In the genomic region with DNA sequence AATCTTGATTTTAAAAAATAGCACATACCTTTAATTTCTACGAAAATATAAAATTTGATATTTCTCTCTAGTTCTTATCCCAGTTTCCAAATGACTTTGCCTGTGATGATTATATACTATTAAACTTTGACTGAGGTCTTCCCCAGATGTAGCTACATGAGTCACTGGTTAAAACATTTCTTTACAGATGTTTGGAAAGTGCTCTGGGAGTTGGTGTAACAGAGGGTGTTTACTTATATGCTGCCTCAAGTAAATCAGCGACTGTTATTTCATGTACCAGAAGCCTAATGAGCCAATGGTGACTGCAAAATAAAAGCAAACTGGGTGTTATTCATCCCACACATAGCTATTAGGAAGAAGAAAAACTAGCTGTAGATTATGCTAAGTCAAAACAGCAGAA, we compare ENCODE assay signal across 20 cellular contexts.
A peak's percentile ranks its signal among the peaks of the same experiment; 100 is the strongest.
DNase-seq lines count a peak whose midpoint lies in the region; ATAC-seq, FAIRE-seq and TF ChIP-seq lines count a peak whose summit lies in the region.
"Had no signal": no experiment of that assay in that cellular context is flagged by ENCODE, and none has a peak within 500 bp of the region (broad histone marks: within the 10 kb centered on the region; RNA-seq: fewer than 3 reads in every experiment).

No MANE protein-coding gene starts in this region.

- H3K27ac Mint-ChIP-seq in GM23338: no peak overlapping the region
- H3K27ac Mint-ChIP-seq: CD14-positive monocyte; CD8-positive, alpha-beta T cell; IgD-negative memory B cell had no signal

- H3K9me3 Mint-ChIP-seq in GM23338: no peaks in the 10 kb centered on the region

- H3K36me3 Mint-ChIP-seq in GM23338 (ENCODE audit: low read depth): no peaks in the 10 kb centered on the region
- H3K36me3 Mint-ChIP-seq: CD14-positive monocyte; CD8-positive, alpha-beta T cell; IgD-negative memory B cell had no signal

- H4K20me1 ChIP-seq in GM23338 (replicated peaks; ENCODE audit: insufficient read depth) (no peaks in the 10 kb centered on the region), IMR-90 (ENCODE audit: insufficient read depth, low read length) (no peaks in the 10 kb centered on the region), MM.1S (ENCODE audit: insufficient read depth, low read length) (no peaks in the 10 kb centered on the region)

- no peak overlapping the region for H3K18ac ChIP-seq in IMR-90 (ENCODE audit: low read depth, low read length)

- H3K9me3 ChIP-seq in IMR-90 (ENCODE audit: control insufficient read depth, insufficient read depth, low read length) (no peaks in the 10 kb centered on the region), MM.1S (replicated peaks; ENCODE audit: insufficient read depth, low read length) (no peaks in the 10 kb centered on the region)
- H3K9me3 ChIP-seq: BE2C had no signal

- H3K27ac ChIP-seq in GM23338 (ENCODE audit: low read depth) (no peak overlapping the region), IMR-90 (ENCODE audit: insufficient read depth, low read length) (no peak overlapping the region), MM.1S (ENCODE audit: low read length) (no peak overlapping the region)

- H2BK5ac ChIP-seq in IMR-90 (ENCODE audit: low read depth, low read length, poor library complexity, severe bottlenecking): no peak overlapping the region

- H3F3A ChIP-seq in GM23338 (replicated peaks; ENCODE audit: low read depth) (no peaks in the 10 kb centered on the region), MM.1S (ENCODE audit: insufficient read depth, low read length) (no peaks in the 10 kb centered on the region)

- H3K27me3 ChIP-seq in GM23338 (ENCODE audit: insufficient read depth): no peaks in the 10 kb centered on the region
- no peaks in the 10 kb centered on the region for H3K27me3 ChIP-seq in IMR-90 (ENCODE audit: control insufficient read depth, insufficient read depth, low read length)
- H3K27me3 ChIP-seq in MM.1S (replicated peaks; ENCODE audit: insufficient read depth, low read length): no peaks in the 10 kb centered on the region
- H3K27me3 ChIP-seq: BE2C had no signal

- no peaks in the 10 kb centered on the region for H3K79me1 ChIP-seq in IMR-90 (ENCODE audit: low read depth in 1 of 2, low read length in 2 of 2)

- H3K36me3 ChIP-seq in GM23338 (ENCODE audit: insufficient read depth) (no peaks in the 10 kb centered on the region), IMR-90 (ENCODE audit: control insufficient read depth, insufficient read depth, low read length) (no peaks in the 10 kb centered on the region), MM.1S (replicated peaks; ENCODE audit: insufficient read depth, low read length) (no peaks in the 10 kb centered on the region)
- H3K36me3 ChIP-seq: BE2C had no signal

- WGBS in IMR-90 (ENCODE audit: extremely low coverage in 2 of 2, insufficient read length in 1 of 2), 2 experiments: no CpG with 5 or more reads among the region's 2 CpGs

- H3K4me1 ChIP-seq in GM23338 (ENCODE audit: insufficient read depth): no peaks in the 10 kb centered on the region
- no peaks in the 10 kb centered on the region for H3K4me1 ChIP-seq in IMR-90 (ENCODE audit: control insufficient read depth, insufficient read depth, low read length)
- no peaks in the 10 kb centered on the region for H3K4me1 ChIP-seq in MM.1S (ENCODE audit: low read length)
- H3K4me1 ChIP-seq: BE2C had no signal

- no peak for DNase-seq in GM23338 (ENCODE audit: low spot score)
- DNase-seq in IMR-90: peak; percentile 0
- DNase-seq in fibroblast of villous mesenchyme (ENCODE audit: low read depth): peak; percentile 17
- no peak for DNase-seq in stimulated activated naive CD4-positive, alpha-beta T cell (lab: John Stamatoyannopoulos, UW)
- no peak for DNase-seq in MM.1S
- DNase-seq: BE2C; CD8-positive, alpha-beta T cell; COR-L47; DMS153; DND-41; GF-D8; GOT3; KG1 had no signal

- H3K79me2 ChIP-seq in GM23338 (replicated peaks; ENCODE audit: insufficient read depth) (no peaks in the 10 kb centered on the region), MM.1S (ENCODE audit: low read length) (no peaks in the 10 kb centered on the region)

- H3K4me1 Mint-ChIP-seq in GM23338: no peaks in the 10 kb centered on the region
- H3K4me1 Mint-ChIP-seq: CD14-positive monocyte, IgD-negative memory B cell had no signal

- no peak overlapping the region for H3K56ac ChIP-seq in IMR-90 (ENCODE audit: extremely low read depth, insufficient read depth, low read length)

- no peak overlapping the region for H3K4me2 ChIP-seq in GM23338
- H3K4me2 ChIP-seq in IMR-90 (ENCODE audit: low read depth, low read length): no peak overlapping the region
- no peak overlapping the region for H3K4me2 ChIP-seq in MM.1S (ENCODE audit: low read depth, low read length)

- no peak for ATAC-seq in GM23338
- ATAC-seq in IMR-90 (ENCODE audit: low read depth): peak; percentile 84
- no peak for ATAC-seq in GM19463 (IDR thresholded peaks at IDR 0.05; ENCODE audit: unreplicated experiment)
- ATAC-seq in GM18861 (IDR thresholded peaks at IDR 0.05; ENCODE audit: unreplicated experiment): no peak
- ATAC-seq: CD8-positive, alpha-beta T cell; HCT116 had no signal

- no peaks in the 10 kb centered on the region for H3K27me3 Mint-ChIP-seq in GM23338 (ENCODE audit: insufficient read depth, low read depth, poor library complexity)
- H3K27me3 Mint-ChIP-seq: IgD-negative memory B cell had no signal

- no peak overlapping the region for H2AK9ac ChIP-seq in IMR-90 (replicated peaks; ENCODE audit: low read depth, low read length, poor library complexity)

- H3K14ac ChIP-seq in IMR-90 (replicated peaks; ENCODE audit: low read depth, low read length): no peak overlapping the region

- TF ChIP-seq CTCF in GM23338 (conservative IDR thresholded peaks at IDR 0.05; ENCODE audit: low read depth in 2 of 2) (no peak), IMR-90 (conservative IDR thresholded peaks at IDR 0.05; ENCODE audit: low read depth, low read length) (no peak), fibroblast of villous mesenchyme (IDR thresholded peaks at IDR 0.05; ENCODE audit: insufficient read depth, low read depth, low read length) (no peak), MM.1S (IDR thresholded peaks at IDR 0.05; ENCODE audit: low read length) (no peak)

- H2BK120ac ChIP-seq in IMR-90 (ENCODE audit: low read depth, low read length): no peak overlapping the region

- no peak overlapping the region for H2BK15ac ChIP-seq in IMR-90 (ENCODE audit: low read depth, low read length)

- no peak overlapping the region for H4K8ac ChIP-seq in IMR-90 (ENCODE audit: low read depth in 2 of 2, low read length in 2 of 2)

- no peak for TF ChIP-seq POLR2A in IMR-90 (IDR thresholded peaks at IDR 0.05; ENCODE audit: low read depth, low read length)

- POLR2A ChIA-PET in IMR-90 (lab: Charles Lee; ENCODE audit: unreplicated experiment): no interaction called here

- no peak overlapping the region for H4K91ac ChIP-seq in IMR-90 (ENCODE audit: insufficient read depth, low read depth, low read length)

- no TSS peak for BruUV-seq in IMR-90 (replicated peaks; lab: Mats Ljungman, UMichigan)

- no peak overlapping the region for H3K4ac ChIP-seq in IMR-90 (ENCODE audit: low read depth, low read length)

- H2BK20ac ChIP-seq in IMR-90 (ENCODE audit: low read depth, low read length): no peak overlapping the region

- intact Hi-C loops in IMR-90 (cut with micrococcal nuclease): no loop called here

- TF ChIP-seq RAD21 in IMR-90 (IDR thresholded peaks at IDR 0.05; ENCODE audit: low read length): no peak

- H3K9me2 ChIP-seq in GM23338 (ENCODE audit: insufficient read depth): no peaks in the 10 kb centered on the region
- no peaks in the 10 kb centered on the region for H3K9me2 ChIP-seq in MM.1S (replicated peaks; ENCODE audit: insufficient read depth, low read length)

- no peak overlapping the region for H3K4me3 ChIP-seq in GM23338
- H3K4me3 ChIP-seq in IMR-90 (ENCODE audit: insufficient read depth, low read depth, low read length): no peak overlapping the region
- H3K4me3 ChIP-seq in fibroblast of villous mesenchyme (ENCODE audit: low read depth, low read length): no peak overlapping the region
- H3K4me3 ChIP-seq in MM.1S (ENCODE audit: low read length): no peak overlapping the region

- H3K9ac ChIP-seq in IMR-90 (ENCODE audit: low read depth, low read length): no peak overlapping the region
- H3K9ac ChIP-seq in MM.1S (ENCODE audit: low read length): no peak overlapping the region

- H3K4me3 Mint-ChIP-seq in GM23338: no peak overlapping the region
- H3K4me3 Mint-ChIP-seq: CD14-positive monocyte; CD8-positive, alpha-beta T cell; IgD-negative memory B cell had no signal

- CTCF ChIA-PET in IMR-90 (lab: Yijun Ruan, JAX): interaction anchor here (1.0 kb wide), 1 partner anchor 9 kb away, joined by 3 read pairs; no protein-coding TSS in a partner anchor

- H3K23ac ChIP-seq in IMR-90 (ENCODE audit: low read depth, low read length): no peak overlapping the region

- no peak overlapping the region for H4K5ac ChIP-seq in IMR-90 (ENCODE audit: low read depth, low read length)

- H2AFZ ChIP-seq in GM23338 (peak overlapping the region; percentile 28; the same call in 1 of the 2 replicates), IMR-90 (replicated peaks; ENCODE audit: low read length, poor library complexity) (no peak overlapping the region), MM.1S (ENCODE audit: low read length) (no peak overlapping the region)

- in situ Hi-C loops in IMR-90 (cut with MboI; ENCODE audit: low sequenced_read_pairs): no loop called here

- H2AK5ac ChIP-seq in IMR-90 (ENCODE audit: low read depth, low read length): no peak overlapping the region

- dilution Hi-C loops in IMR-90 (cut with HindIII; ENCODE audit: low sequenced_read_pairs, unreplicated experiment): no loop called here

- peak; percentile 90 for FAIRE-seq in endometrium (lab: Jason Lieb, UNC)
- FAIRE-seq: D721Med had no signal

- no peaks in the 10 kb centered on the region for H3K9me1 ChIP-seq in IMR-90 (ENCODE audit: insufficient read depth, low read length)

TF ChIP-seq in GM23338, 12 proteins besides CTCF, POLR2A, EP300 and RAD21 (continues in another document):
- TF ChIP-seq, protein P1, sequence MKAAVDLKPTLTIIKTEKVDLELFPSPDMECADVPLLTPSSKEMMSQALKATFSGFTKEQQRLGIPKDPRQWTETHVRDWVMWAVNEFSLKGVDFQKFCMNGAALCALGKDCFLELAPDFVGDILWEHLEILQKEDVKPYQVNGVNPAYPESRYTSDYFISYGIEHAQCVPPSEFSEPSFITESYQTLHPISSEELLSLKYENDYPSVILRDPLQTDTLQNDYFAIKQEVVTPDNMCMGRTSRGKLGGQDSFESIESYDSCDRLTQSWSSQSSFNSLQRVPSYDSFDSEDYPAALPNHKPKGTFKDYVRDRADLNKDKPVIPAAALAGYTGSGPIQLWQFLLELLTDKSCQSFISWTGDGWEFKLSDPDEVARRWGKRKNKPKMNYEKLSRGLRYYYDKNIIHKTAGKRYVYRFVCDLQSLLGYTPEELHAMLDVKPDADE (IDR thresholded peaks at IDR 0.05): no peak

TF ChIP-seq in IMR-90, 13 proteins besides CTCF, POLR2A, EP300 and RAD21 (continues in another document):
- TF ChIP-seq MAFK (IDR thresholded peaks at IDR 0.05; ENCODE audit: low read depth, low read length) (no peak), FOS (IDR thresholded peaks at IDR 0.05; ENCODE audit: low read depth, low read length) (no peak), CEBPB (IDR thresholded peaks at IDR 0.05; ENCODE audit: low read depth, low read length) (no peak), NFE2L2 (IDR thresholded peaks at IDR 0.05; ENCODE audit: low read depth, low read length) (no peak), MAZ (IDR thresholded peaks at IDR 0.05; ENCODE audit: borderline replicate concordance, low read depth, low read length) (no peak)

Comparison
In these comparisons a context has a peak if more than half of its experiments do, and no peak if none do; other contexts are left out.
1. DNase-seq: peak in IMR-90 (single experiment) and fibroblast of villous mesenchyme (single experiment); none in GM23338 (single experiment), stimulated activated naive CD4-positive, alpha-beta T cell (0 of 6) and MM.1S (single experiment).